ENCODE assay signal across 30 cellular contexts in genomic region chr2:86627550-86627949, GRCh38.
"Had no signal": no experiment of that assay in that cellular context is flagged by ENCODE, and none has a peak within 500 bp of the region (broad histone marks: within the 10 kb centered on the region; RNA-seq: fewer than 3 reads in every experiment).

No MANE protein-coding gene starts in this region.

- DNase-seq: naive thymus-derived CD4-positive, alpha-beta T cell; natural killer cell; nephron progenitor cell; occipital lobe; ovary; posterior cingulate gyrus; spleen; stimulated activated CD4-positive, alpha-beta T cell treated with anti-CD3 and anti-CD28 coated beads, Interleukin-12 subunit alpha, Interleukin-12 subunit beta, amount 100 ng/mL, for 4 hours; stimulated activated CD4-positive, alpha-beta T cell treated with anti-CD3 and anti-CD28 coated beads, Interleukin-1b, Interleukin-23, amount 100 ng/mL, for 48 hours; stimulated activated CD4-positive, alpha-beta T cell treated with anti-CD3 and anti-CD28 coated beads, Interleukin-4, amount 100 ng/mL, for 1 hour; stimulated activated CD4-positive, alpha-beta T cell treated with anti-CD3 and anti-CD28 coated beads, Interleukin-4, amount 100 ng/mL, for 4 hours; stimulated activated CD8-positive, alpha-beta memory T cell treated with anti-CD3 and anti-CD28 coated beads, Interleukin-4, amount 100 ng/mL, for 48 hours; stimulated activated naive CD4-positive, alpha-beta T cell; stimulated activated naive CD8-positive, alpha-beta T cell treated with anti-CD3 and anti-CD28 coated beads, Interleukin-15, amount 100 ng/mL, for 72 hours; stimulated activated naive CD8-positive, alpha-beta T cell treated with anti-CD3 and anti-CD28 coated beads, Interleukin-15, Interleukin-2, amounts not matched to agents 100 U/mL and 50 U/mL, for 24 hours; tibial artery; transverse colon; uterus had no signal

- H3K27ac Mint-ChIP-seq: naive thymus-derived CD4-positive, alpha-beta T cell; natural killer cell; nephron progenitor cell; neural progenitor cell; progenitor cell of endocrine pancreas; stimulated activated memory B cell treated with anti-CD40 and anti-IgM and Interleukin-4, amounts not matched to agents 10 μg/mL and 1 μg/mL and 100 μg/mL, for 72 hours; stimulated activated naive CD8-positive, alpha-beta T cell treated with anti-CD3 and anti-CD28 coated beads, Interleukin-15, amount 100 ng/mL, for 72 hours; type B pancreatic cell had no signal

- H3K9me3 ChIP-seq: ovary, psoas muscle, sigmoid colon, spleen, suprapubic skin, testis, tibial artery, transverse colon, upper lobe of right lung, uterus had no signal

- H3K27me3 Mint-ChIP-seq: progenitor cell of endocrine pancreas; stimulated activated naive CD8-positive, alpha-beta T cell treated with anti-CD3 and anti-CD28 coated beads, Interleukin-15, amount 100 ng/mL, for 72 hours had no signal

- H2AFZ ChIP-seq: neural progenitor cell had no signal

- H3K36me3 ChIP-seq: neural progenitor cell, ovary, sigmoid colon, spleen, suprapubic skin, tibial artery, transverse colon, upper lobe of right lung, uterus had no signal

- H3K27me3 ChIP-seq: neural progenitor cell, ovary, sigmoid colon, spleen, suprapubic skin, testis, tibial artery, transverse colon, upper lobe of right lung, uterus had no signal

- FAIRE-seq: small intestine had no signal

- ATAC-seq: naive thymus-derived CD4-positive, alpha-beta T cell; natural killer cell; psoas muscle; right cardiac atrium; stimulated activated memory B cell treated with anti-CD40 and anti-IgM and Interleukin-4, amounts not matched to agents 10 μg/mL and 1 μg/mL and 100 μg/mL, for 72 hours; stimulated activated naive CD8-positive, alpha-beta T cell treated with anti-CD3 and anti-CD28 coated beads, Interleukin-15, amount 100 ng/mL, for 72 hours; stimulated activated naive CD8-positive, alpha-beta T cell treated with anti-CD3 and anti-CD28 coated beads, Interleukin-15, Interleukin-2, amounts not matched to agents 100 U/mL and 50 U/mL, for 24 hours; upper lobe of right lung had no signal

- H3K36me3 Mint-ChIP-seq: natural killer cell; neural progenitor cell; stimulated activated memory B cell treated with anti-CD40 and anti-IgM and Interleukin-4, amounts not matched to agents 10 μg/mL and 1 μg/mL and 100 μg/mL, for 72 hours had no signal

- H3K27ac ChIP-seq: neural progenitor cell, ovary, parathyroid adenoma, psoas muscle, sigmoid colon, spleen, suprapubic skin, testis, tibial artery, upper lobe of right lung, uterus had no signal

- H3K79me2 ChIP-seq: parathyroid adenoma had no signal

- H3K4me3 Mint-ChIP-seq: naive thymus-derived CD4-positive, alpha-beta T cell; natural killer cell; nephron progenitor cell; neural progenitor cell; stimulated activated memory B cell treated with anti-CD40 and anti-IgM and Interleukin-4, amounts not matched to agents 10 μg/mL and 1 μg/mL and 100 μg/mL, for 72 hours; stimulated activated naive CD8-positive, alpha-beta T cell treated with anti-CD3 and anti-CD28 coated beads, Interleukin-15, amount 100 ng/mL, for 72 hours; type B pancreatic cell had no signal

- H3K4me2 ChIP-seq: neural progenitor cell had no signal

- H3K9ac ChIP-seq: neural progenitor cell, parathyroid adenoma had no signal

- H3K4me1 ChIP-seq: parathyroid adenoma, psoas muscle, upper lobe of right lung, uterus had no signal

- H3K9me3 Mint-ChIP-seq: natural killer cell; nephron progenitor cell; neural progenitor cell; stimulated activated memory B cell treated with anti-CD40 and anti-IgM and Interleukin-4, amounts not matched to agents 10 μg/mL and 1 μg/mL and 100 μg/mL, for 72 hours; stimulated activated naive CD8-positive, alpha-beta T cell treated with anti-CD3 and anti-CD28 coated beads, Interleukin-15, amount 100 ng/mL, for 72 hours; type B pancreatic cell had no signal

- H3K4me3 ChIP-seq: neural progenitor cell, ovary, psoas muscle, sigmoid colon, spleen, suprapubic skin, testis, tibial artery, transverse colon, upper lobe of right lung, uterus had no signal
